8 cellular contexts compared by ENCODE assay signal in genomic region chr1:8448505-8448904, GRCh38.
A peak's percentile ranks its signal among the peaks of the same experiment; 100 is the strongest.
DNase-seq lines count a peak whose midpoint lies in the region; ATAC-seq and TF ChIP-seq lines count a peak whose summit lies in the region.
"Not testable (repeated sequence)": the region's sequence is repeated elsewhere in the genome, so short reads cannot be mapped to it uniquely, and the experiment has no call there.

No MANE protein-coding gene starts in this region.

- not testable (repeated sequence) for H3K27ac ChIP-seq in ACC112 (ENCODE audit: low read depth, low read length)
- H3K27ac ChIP-seq in GM23338 (ENCODE audit: low read depth) (peak overlapping the region; percentile 39; the same call in 1 of the 2 replicates), adrenal gland (peak overlapping the region in 3 of 5 donors; percentile 52 to 82 (median 76)), right atrium auricular region (peak overlapping the region; percentile 53 to 65), skeletal muscle tissue (ENCODE audit: low read depth, low read length) (peak overlapping the region; percentile 52), thyroid gland (peak overlapping the region; percentile 72 to 85 (median 74))

- not testable (repeated sequence) for TF ChIP-seq POLR2A in adrenal gland (IDR thresholded peaks at IDR 0.05); thyroid gland (IDR thresholded peaks at IDR 0.05)

- peaks cover 38% of the 10 kb centered on the region for H3K4me1 Mint-ChIP-seq in GM23338
- not testable (repeated sequence) for H3K4me1 Mint-ChIP-seq in neural crest cell

- not testable (repeated sequence) for H4K20me1 ChIP-seq in GM23338 (replicated peaks; ENCODE audit: insufficient read depth)

- H3K4me2 ChIP-seq in GM23338 = not testable (repeated sequence)

- not testable (repeated sequence) for H3F3A ChIP-seq in GM23338 (replicated peaks; ENCODE audit: low read depth)

- H3K27me3 Mint-ChIP-seq in GM23338 (ENCODE audit: insufficient read depth, low read depth, poor library complexity); neural crest cell (ENCODE audit: low read depth): not testable (repeated sequence)

- H3K79me2 ChIP-seq in ACC112 (ENCODE audit: control insufficient read depth, insufficient read depth, low read length, unreplicated experiment) = not testable (repeated sequence)
- H3K79me2 ChIP-seq in GM23338 (replicated peaks; ENCODE audit: insufficient read depth) = peaks cover 49% of the 10 kb centered on the region

- not testable (repeated sequence) for ATAC-seq in GM23338

- not testable (repeated sequence) for H3K9me3 ChIP-seq in adrenal gland (replicated peaks in 1 of 3); right atrium auricular region; skeletal muscle tissue (ENCODE audit: control insufficient read depth in 3 of 3, low read length in 3 of 3); thyroid gland

- H3K36me3 Mint-ChIP-seq in GM23338 (ENCODE audit: low read depth) (peaks cover 19% of the 10 kb centered on the region), neural crest cell (ENCODE audit: low read depth) (peaks cover 21% of the 10 kb centered on the region)

- DNase-seq in GM23338 (ENCODE audit: low spot score); right atrium auricular region (ENCODE audit: low spot score); neural crest cell (ENCODE audit: low read depth, low spot score); thyroid gland: not testable (repeated sequence)
- peak in 1 of 7 donors; percentile 50 for DNase-seq in adrenal gland
- DNase-seq in fibroblast of gingiva (ENCODE audit: low read depth) = peak; percentile 40

- peak overlapping the region; percentile 52 to 63 (median 59) for H3K9ac ChIP-seq in skeletal muscle tissue (ENCODE audit: low read depth in 1 of 3, low read length in 3 of 3)

- H3K9me3 Mint-ChIP-seq in GM23338, neural crest cell: not testable (repeated sequence)

- not testable (repeated sequence) for H3K36me3 ChIP-seq in ACC112 (ENCODE audit: insufficient read depth, low read length); GM23338 (ENCODE audit: insufficient read depth); adrenal gland (replicated peaks in 1 of 2); right atrium auricular region; skeletal muscle tissue (ENCODE audit: control insufficient read depth in 3 of 3, insufficient read depth in 3 of 3, low read length in 3 of 3); thyroid gland

- H3K4me3 ChIP-seq in ACC112 (ENCODE audit: low read depth, low read length) (peak overlapping the region; percentile 66; the same call in 1 of the 2 replicates), adrenal gland (peak overlapping the region in 1 of 4 donors; percentile 29)
- not testable (repeated sequence) for H3K4me3 ChIP-seq in GM23338; right atrium auricular region; skeletal muscle tissue (ENCODE audit: low read length in 3 of 3); thyroid gland (replicated peaks in 1 of 3)

- H2AFZ ChIP-seq in ACC112 (ENCODE audit: low read length, unreplicated experiment); GM23338: not testable (repeated sequence)

- peaks cover 18% of the 10 kb centered on the region for H3K9me2 ChIP-seq in GM23338 (ENCODE audit: insufficient read depth)

- not testable (repeated sequence) for TF ChIP-seq CTCF in GM23338 (conservative IDR thresholded peaks at IDR 0.05; ENCODE audit: low read depth in 2 of 2); adrenal gland (IDR thresholded peaks at IDR 0.05); right atrium auricular region (IDR thresholded peaks at IDR 0.05); neural crest cell (conservative IDR thresholded peaks at IDR 0.05); thyroid gland (IDR thresholded peaks at IDR 0.05)

- intact Hi-C loops in adrenal gland (cut with DNase I); thyroid gland (cut with DNase I): not testable (repeated sequence)

- not testable (repeated sequence) for H3K27me3 ChIP-seq in ACC112 (ENCODE audit: insufficient read depth, low read length); GM23338 (ENCODE audit: insufficient read depth); adrenal gland; right atrium auricular region; skeletal muscle tissue (ENCODE audit: control insufficient read depth in 3 of 3, insufficient read depth in 3 of 3, low read length in 3 of 3); thyroid gland

- H3K4me3 Mint-ChIP-seq in GM23338, neural crest cell: not testable (repeated sequence)

- 81 to 82% (median 81%) methylated on average over 11 of the region's 11 CpGs for WGBS in adrenal gland, 4 donors
- 83 to 86% methylated on average over 11 of the region's 11 CpGs for WGBS in thyroid gland, 2 donors

- H3K4me1 ChIP-seq in ACC112 (ENCODE audit: control insufficient read depth, insufficient read depth, low read length, unreplicated experiment) (peaks cover 13% of the 10 kb centered on the region), GM23338 (ENCODE audit: insufficient read depth) (peaks cover 42% of the 10 kb centered on the region), adrenal gland (replicated peaks in 1 of 2) (peaks cover 0 to 31% of the 10 kb centered on the region in 2 donors), right atrium auricular region (peaks cover 0 to 25% of the 10 kb centered on the region in 2 donors), skeletal muscle tissue (ENCODE audit: control insufficient read depth in 3 of 3, insufficient read depth in 3 of 3, low read length in 3 of 3) (peaks cover 17 to 22% (median 20%) of the 10 kb centered on the region in 3 donors), thyroid gland (peaks cover 19 to 57% of the 10 kb centered on the region in 2 donors)

- not testable (repeated sequence) for H3K27ac Mint-ChIP-seq in GM23338
- H3K27ac Mint-ChIP-seq in neural crest cell (ENCODE audit: unreplicated experiment) = peak overlapping the region; percentile 20
